Comparison of ENCODE assay signal across 1 cellular context in the genomic region with DNA sequence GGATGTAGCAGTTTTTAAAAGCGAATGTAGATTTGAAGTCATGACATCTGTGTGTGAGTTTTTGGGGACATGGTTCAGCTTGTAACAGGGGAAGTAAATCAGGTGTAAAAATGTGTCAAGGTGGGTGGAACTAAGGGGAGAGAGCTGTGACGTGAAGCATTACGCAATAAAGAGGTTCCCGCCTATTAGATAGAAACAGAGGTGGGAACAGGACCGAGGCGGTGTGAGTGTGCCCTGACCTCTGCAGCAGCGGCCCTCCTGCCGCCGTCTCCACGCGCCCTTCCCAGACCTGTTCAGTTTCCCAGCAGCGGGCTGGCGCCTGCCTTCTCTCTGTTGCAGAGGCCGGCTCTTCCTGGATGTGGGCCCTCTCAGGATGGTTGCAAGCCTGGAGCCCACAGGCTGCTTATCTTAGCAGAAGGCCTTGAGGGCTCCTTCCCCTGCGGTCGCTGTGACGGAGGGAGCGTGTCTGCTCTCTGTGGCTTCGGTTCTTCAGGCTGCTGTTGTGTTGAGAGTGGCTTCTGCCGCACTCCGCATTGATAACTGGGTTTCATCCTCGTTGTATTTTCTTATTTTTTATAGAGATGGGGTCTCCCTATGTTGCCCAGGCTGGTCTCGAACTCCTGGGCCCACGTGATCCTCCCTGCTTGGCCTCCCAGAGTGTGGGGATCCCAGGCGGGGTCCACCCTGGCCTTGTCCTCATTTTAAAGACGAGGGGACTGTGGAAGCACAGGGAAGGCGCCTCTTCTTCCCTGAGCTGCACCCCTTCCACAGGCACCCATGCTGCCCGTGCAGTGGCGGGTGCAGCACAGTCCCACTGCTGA.
TF ChIP-seq lines count a peak whose summit lies in the region.

No MANE protein-coding gene starts in this region.

TF ChIP-seq in K562, 482 proteins besides CTCF, POLR2A, EP300 and RAD21 (continued from another document and continues in another):
- TF ChIP-seq ZBTB1 (CRISPR knock-in tag; IDR thresholded peaks at IDR 0.05; ENCODE audit: borderline replicate concordance, low read depth) (peak; percentile 98), ZNF12 (CRISPR knock-in tag; IDR thresholded peaks at IDR 0.05) (peak; percentile 39; the same call in 1 of the 2 replicates), U2AF1 (optimal IDR thresholded peaks at IDR 0.05; ENCODE audit: low read depth, low read length) (no peak), SMAD4 (CRISPR knock-in tag; conservative IDR thresholded peaks at IDR 0.05) (peak; percentile 96), ZNF175 (CRISPR knock-in tag; IDR thresholded peaks at IDR 0.05; ENCODE audit: low read depth) (0 out of 2 replicates have a peak, but pooled peaks have one; percentile 69), SREBF2 (CRISPR knock-in tag; IDR thresholded peaks at IDR 0.05) (no peak), RBM34 (IDR thresholded peaks at IDR 0.05; ENCODE audit: borderline replicate concordance, insufficient read depth, low read length) (no peak), MTA2 (IDR thresholded peaks at IDR 0.05; ENCODE audit: low read depth) (peak; percentile 77), ZKSCAN8 (CRISPR knock-in tag; IDR thresholded peaks at IDR 0.05) (peak; percentile 57; the same call in 1 of the 2 replicates), RFX1 (IDR thresholded peaks at IDR 0.05) (no peak), EWSR1 (IDR thresholded peaks at IDR 0.05; ENCODE audit: borderline replicate concordance, low read depth, partially characterized antibody) (no peak), CHD2 (IDR thresholded peaks at IDR 0.05; ENCODE audit: low read depth, low read length) (0 out of 2 replicates have a peak, but pooled peaks have one; percentile 37), ZNF76 (CRISPR knock-in tag; IDR thresholded peaks at IDR 0.05; ENCODE audit: borderline replicate concordance) (no peak), ZBTB12 (CRISPR knock-in tag; IDR thresholded peaks at IDR 0.05) (peak; percentile 57), PRPF4 (IDR thresholded peaks at IDR 0.05; ENCODE audit: insufficient read depth, low read depth, low read length, poor library complexity, severe bottlenecking) (no peak), SPI1 (IDR thresholded peaks at IDR 0.05; ENCODE audit: borderline replicate concordance, low read depth, low read length) (no peak), ZSCAN29 (IDR thresholded peaks at IDR 0.05) (no peak), SMAD3 (CRISPR knock-in tag; conservative IDR thresholded peaks at IDR 0.05) (no peak), SMARCE1 (IDR thresholded peaks at IDR 0.05) (peak; percentile 81), EGR1 (conservative IDR thresholded peaks at IDR 0.05) (no peak), MBD2 (IDR thresholded peaks at IDR 0.05; ENCODE audit: borderline replicate concordance, low read depth) (peak; percentile 18; the same call in 1 of the 2 replicates), KDM2B (CRISPR knock-in tag; IDR thresholded peaks at IDR 0.05) (no peak), ZC3H4 (CRISPR knock-in tag; IDR thresholded peaks at IDR 0.05; ENCODE audit: borderline replicate concordance) (no peak), BRF1 (IDR thresholded peaks at IDR 0.05; ENCODE audit: borderline replicate concordance, extremely low read depth, insufficient read length) (no peak), MTA1 (IDR thresholded peaks at IDR 0.05; ENCODE audit: borderline replicate concordance) (0 out of 2 replicates have a peak, but pooled peaks have one; percentile 42), MEIS2 (IDR thresholded peaks at IDR 0.05; ENCODE audit: partially characterized antibody) (peak; percentile 80)
- TF ChIP-seq, protein P1, sequence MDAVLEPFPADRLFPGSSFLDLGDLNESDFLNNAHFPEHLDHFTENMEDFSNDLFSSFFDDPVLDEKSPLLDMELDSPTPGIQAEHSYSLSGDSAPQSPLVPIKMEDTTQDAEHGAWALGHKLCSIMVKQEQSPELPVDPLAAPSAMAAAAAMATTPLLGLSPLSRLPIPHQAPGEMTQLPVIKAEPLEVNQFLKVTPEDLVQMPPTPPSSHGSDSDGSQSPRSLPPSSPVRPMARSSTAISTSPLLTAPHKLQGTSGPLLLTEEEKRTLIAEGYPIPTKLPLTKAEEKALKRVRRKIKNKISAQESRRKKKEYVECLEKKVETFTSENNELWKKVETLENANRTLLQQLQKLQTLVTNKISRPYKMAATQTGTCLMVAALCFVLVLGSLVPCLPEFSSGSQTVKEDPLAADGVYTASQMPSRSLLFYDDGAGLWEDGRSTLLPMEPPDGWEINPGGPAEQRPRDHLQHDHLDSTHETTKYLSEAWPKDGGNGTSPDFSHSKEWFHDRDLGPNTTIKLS (IDR thresholded peaks at IDR 0.05; ENCODE audit: borderline replicate concordance, low read depth): peak; percentile 39; the same call in 1 of the 2 replicates
- TF ChIP-seq, protein P2, sequence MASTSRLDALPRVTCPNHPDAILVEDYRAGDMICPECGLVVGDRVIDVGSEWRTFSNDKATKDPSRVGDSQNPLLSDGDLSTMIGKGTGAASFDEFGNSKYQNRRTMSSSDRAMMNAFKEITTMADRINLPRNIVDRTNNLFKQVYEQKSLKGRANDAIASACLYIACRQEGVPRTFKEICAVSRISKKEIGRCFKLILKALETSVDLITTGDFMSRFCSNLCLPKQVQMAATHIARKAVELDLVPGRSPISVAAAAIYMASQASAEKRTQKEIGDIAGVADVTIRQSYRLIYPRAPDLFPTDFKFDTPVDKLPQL (IDR thresholded peaks at IDR 0.05; ENCODE audit: extremely low read depth, insufficient read length): no peak
- TF ChIP-seq, protein P3, sequence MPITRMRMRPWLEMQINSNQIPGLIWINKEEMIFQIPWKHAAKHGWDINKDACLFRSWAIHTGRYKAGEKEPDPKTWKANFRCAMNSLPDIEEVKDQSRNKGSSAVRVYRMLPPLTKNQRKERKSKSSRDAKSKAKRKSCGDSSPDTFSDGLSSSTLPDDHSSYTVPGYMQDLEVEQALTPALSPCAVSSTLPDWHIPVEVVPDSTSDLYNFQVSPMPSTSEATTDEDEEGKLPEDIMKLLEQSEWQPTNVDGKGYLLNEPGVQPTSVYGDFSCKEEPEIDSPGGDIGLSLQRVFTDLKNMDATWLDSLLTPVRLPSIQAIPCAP (CRISPR knock-in tag; IDR thresholded peaks at IDR 0.05; ENCODE audit: borderline replicate concordance): no peak
- TF ChIP-seq, protein P4, sequence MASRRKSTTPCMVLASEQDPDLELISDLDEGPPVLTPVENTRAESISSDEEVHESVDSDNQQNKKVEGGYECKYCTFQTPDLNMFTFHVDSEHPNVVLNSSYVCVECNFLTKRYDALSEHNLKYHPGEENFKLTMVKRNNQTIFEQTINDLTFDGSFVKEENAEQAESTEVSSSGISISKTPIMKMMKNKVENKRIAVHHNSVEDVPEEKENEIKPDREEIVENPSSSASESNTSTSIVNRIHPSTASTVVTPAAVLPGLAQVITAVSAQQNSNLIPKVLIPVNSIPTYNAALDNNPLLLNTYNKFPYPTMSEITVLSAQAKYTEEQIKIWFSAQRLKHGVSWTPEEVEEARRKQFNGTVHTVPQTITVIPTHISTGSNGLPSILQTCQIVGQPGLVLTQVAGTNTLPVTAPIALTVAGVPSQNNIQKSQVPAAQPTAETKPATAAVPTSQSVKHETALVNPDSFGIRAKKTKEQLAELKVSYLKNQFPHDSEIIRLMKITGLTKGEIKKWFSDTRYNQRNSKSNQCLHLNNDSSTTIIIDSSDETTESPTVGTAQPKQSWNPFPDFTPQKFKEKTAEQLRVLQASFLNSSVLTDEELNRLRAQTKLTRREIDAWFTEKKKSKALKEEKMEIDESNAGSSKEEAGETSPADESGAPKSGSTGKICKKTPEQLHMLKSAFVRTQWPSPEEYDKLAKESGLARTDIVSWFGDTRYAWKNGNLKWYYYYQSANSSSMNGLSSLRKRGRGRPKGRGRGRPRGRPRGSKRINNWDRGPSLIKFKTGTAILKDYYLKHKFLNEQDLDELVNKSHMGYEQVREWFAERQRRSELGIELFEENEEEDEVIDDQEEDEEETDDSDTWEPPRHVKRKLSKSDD (conservative IDR thresholded peaks at IDR 0.05; ENCODE audit: low read length): no peak
- TF ChIP-seq, protein P5, sequence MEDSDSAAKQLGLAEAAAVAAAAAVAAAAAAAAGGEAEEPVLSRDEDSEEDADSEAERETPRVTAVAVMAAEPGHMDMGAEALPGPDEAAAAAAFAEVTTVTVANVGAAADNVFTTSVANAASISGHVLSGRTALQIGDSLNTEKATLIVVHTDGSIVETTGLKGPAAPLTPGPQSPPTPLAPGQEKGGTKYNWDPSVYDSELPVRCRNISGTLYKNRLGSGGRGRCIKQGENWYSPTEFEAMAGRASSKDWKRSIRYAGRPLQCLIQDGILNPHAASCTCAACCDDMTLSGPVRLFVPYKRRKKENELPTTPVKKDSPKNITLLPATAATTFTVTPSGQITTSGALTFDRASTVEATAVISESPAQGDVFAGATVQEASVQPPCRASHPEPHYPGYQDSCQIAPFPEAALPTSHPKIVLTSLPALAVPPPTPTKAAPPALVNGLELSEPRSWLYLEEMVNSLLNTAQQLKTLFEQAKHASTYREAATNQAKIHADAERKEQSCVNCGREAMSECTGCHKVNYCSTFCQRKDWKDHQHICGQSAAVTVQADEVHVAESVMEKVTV (CRISPR knock-in tag; IDR thresholded peaks at IDR 0.05): no peak
- TF ChIP-seq, protein P6, sequence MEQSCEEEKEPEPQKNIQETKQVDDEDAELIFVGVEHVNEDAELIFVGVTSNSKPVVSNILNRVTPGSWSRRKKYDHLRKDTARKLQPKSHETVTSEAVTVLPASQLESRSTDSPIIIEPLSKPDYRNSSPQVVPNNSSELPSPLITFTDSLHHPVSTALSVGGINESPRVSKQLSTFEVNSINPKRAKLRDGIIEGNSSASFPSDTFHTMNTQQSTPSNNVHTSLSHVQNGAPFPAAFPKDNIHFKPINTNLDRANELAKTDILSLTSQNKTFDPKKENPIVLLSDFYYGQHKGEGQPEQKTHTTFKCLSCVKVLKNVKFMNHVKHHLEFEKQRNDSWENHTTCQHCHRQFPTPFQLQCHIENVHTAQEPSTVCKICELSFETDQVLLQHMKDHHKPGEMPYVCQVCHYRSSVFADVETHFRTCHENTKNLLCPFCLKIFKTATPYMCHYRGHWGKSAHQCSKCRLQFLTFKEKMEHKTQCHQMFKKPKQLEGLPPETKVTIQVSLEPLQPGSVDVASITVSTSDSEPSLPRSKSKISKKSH (CRISPR knock-in tag; IDR thresholded peaks at IDR 0.05): no peak
- TF ChIP-seq, protein P7, sequence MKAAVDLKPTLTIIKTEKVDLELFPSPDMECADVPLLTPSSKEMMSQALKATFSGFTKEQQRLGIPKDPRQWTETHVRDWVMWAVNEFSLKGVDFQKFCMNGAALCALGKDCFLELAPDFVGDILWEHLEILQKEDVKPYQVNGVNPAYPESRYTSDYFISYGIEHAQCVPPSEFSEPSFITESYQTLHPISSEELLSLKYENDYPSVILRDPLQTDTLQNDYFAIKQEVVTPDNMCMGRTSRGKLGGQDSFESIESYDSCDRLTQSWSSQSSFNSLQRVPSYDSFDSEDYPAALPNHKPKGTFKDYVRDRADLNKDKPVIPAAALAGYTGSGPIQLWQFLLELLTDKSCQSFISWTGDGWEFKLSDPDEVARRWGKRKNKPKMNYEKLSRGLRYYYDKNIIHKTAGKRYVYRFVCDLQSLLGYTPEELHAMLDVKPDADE (conservative IDR thresholded peaks at IDR 0.05; ENCODE audit: control insufficient read depth, low read depth, low read length): peak; percentile 85
- TF ChIP-seq, protein P8, sequence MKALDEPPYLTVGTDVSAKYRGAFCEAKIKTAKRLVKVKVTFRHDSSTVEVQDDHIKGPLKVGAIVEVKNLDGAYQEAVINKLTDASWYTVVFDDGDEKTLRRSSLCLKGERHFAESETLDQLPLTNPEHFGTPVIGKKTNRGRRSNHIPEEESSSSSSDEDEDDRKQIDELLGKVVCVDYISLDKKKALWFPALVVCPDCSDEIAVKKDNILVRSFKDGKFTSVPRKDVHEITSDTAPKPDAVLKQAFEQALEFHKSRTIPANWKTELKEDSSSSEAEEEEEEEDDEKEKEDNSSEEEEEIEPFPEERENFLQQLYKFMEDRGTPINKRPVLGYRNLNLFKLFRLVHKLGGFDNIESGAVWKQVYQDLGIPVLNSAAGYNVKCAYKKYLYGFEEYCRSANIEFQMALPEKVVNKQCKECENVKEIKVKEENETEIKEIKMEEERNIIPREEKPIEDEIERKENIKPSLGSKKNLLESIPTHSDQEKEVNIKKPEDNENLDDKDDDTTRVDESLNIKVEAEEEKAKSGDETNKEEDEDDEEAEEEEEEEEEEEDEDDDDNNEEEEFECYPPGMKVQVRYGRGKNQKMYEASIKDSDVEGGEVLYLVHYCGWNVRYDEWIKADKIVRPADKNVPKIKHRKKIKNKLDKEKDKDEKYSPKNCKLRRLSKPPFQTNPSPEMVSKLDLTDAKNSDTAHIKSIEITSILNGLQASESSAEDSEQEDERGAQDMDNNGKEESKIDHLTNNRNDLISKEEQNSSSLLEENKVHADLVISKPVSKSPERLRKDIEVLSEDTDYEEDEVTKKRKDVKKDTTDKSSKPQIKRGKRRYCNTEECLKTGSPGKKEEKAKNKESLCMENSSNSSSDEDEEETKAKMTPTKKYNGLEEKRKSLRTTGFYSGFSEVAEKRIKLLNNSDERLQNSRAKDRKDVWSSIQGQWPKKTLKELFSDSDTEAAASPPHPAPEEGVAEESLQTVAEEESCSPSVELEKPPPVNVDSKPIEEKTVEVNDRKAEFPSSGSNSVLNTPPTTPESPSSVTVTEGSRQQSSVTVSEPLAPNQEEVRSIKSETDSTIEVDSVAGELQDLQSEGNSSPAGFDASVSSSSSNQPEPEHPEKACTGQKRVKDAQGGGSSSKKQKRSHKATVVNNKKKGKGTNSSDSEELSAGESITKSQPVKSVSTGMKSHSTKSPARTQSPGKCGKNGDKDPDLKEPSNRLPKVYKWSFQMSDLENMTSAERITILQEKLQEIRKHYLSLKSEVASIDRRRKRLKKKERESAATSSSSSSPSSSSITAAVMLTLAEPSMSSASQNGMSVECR (CRISPR knock-in tag; IDR thresholded peaks at IDR 0.05): no peak
- TF ChIP-seq, protein P9, sequence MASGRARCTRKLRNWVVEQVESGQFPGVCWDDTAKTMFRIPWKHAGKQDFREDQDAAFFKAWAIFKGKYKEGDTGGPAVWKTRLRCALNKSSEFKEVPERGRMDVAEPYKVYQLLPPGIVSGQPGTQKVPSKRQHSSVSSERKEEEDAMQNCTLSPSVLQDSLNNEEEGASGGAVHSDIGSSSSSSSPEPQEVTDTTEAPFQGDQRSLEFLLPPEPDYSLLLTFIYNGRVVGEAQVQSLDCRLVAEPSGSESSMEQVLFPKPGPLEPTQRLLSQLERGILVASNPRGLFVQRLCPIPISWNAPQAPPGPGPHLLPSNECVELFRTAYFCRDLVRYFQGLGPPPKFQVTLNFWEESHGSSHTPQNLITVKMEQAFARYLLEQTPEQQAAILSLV (tag; IDR thresholded peaks at IDR 0.05): peak; percentile 96
